12 cellular contexts compared by ENCODE assay signal in genomic region chr7:157279973-157280841, GRCh38. TPM values are rescaled to one million over a fixed set of nuclear protein-coding genes. Genes with fewer than 3 reads are reported as not detected.
DNase-seq lines count a peak whose midpoint lies in the region; ATAC-seq, FAIRE-seq and TF ChIP-seq lines count a peak whose summit lies in the region.
"Had no signal": no experiment of that assay in that cellular context is flagged by ENCODE, and none has a peak within 500 bp of the region (broad histone marks: within the 10 kb centered on the region; RNA-seq: fewer than 3 reads in every experiment).

No MANE protein-coding gene starts in this region.

- no peak overlapping the region for H2AFZ ChIP-seq in GM12878 (ENCODE audit: control insufficient read depth, low read depth, low read length)

- H3K79me2 ChIP-seq in GM12878 (ENCODE audit: control insufficient read depth, insufficient read depth, low read length) = no peaks in the 10 kb centered on the region

- no peak for FAIRE-seq in GM12878 (lab: Jason Lieb, UNC)

- no TSS peak for BruUV-seq in GM12878 (replicated peaks; lab: Mats Ljungman, UMichigan)

- TF ChIP-seq CTCF in GM20000 (IDR thresholded peaks at IDR 0.05; ENCODE audit: extremely low read depth, missing control alignments) = no peak
- TF ChIP-seq CTCF in GM12878 (IDR thresholded peaks at IDR 0.05 in 2 of 3, conservative IDR thresholded peaks at IDR 0.05 in 1 of 3; ENCODE audit: control insufficient read depth in 2 of 3, extremely low read depth in 1 of 3, insufficient read depth in 1 of 3, low read depth in 3 of 3, low read length in 3 of 3) = no peak
- no peak for TF ChIP-seq CTCF in left lung (IDR thresholded peaks at IDR 0.05)

- H3K4me3 ChIP-seq in GM12878 = no peak overlapping the region
- H3K4me3 ChIP-seq in left lung = peak overlapping the region; percentile 42 to 50
- peak overlapping the region in 4 of 5 donors; percentile 61 to 70 (median 62) for H3K4me3 ChIP-seq in subcutaneous abdominal adipose tissue (ENCODE audit: low read depth in 1 of 5, low read length in 5 of 5)
- H3K4me3 ChIP-seq: SK-N-MC had no signal

- H3K9ac ChIP-seq in GM12878 (ENCODE audit: control insufficient read depth, insufficient read depth, low read length) = no peak overlapping the region
- peak overlapping the region in 2 of 5 donors; percentile 43 to 68 for H3K9ac ChIP-seq in subcutaneous abdominal adipose tissue (ENCODE audit: low read length in 5 of 5)

- TF ChIP-seq RAD21 in GM12878 (IDR thresholded peaks at IDR 0.05; ENCODE audit: insufficient read depth, low read depth, low read length) = no peak

- WGBS in GM12878 (ENCODE audit: insufficient coverage, insufficient replicate concordance, low lambda C conversion rate, missing lambda C conversion rate) = 85% methylated on average over 25 of the region's 36 CpGs

- SMC1A ChIA-PET in GM12878 (lab: Charles Lee; ENCODE audit: uncharacterized antibody, unreplicated experiment) = no interaction called here

- ATAC-seq in GM12878 = no peak
- no peak for ATAC-seq in left lung

- RAD21 ChIA-PET in GM12878 (lab: Charles Lee; ENCODE audit: unreplicated experiment) = no interaction called here

- H3K9me3 ChIP-seq in GM12878 (replicated peaks; ENCODE audit: control insufficient read depth, insufficient read depth, low read length) (no peaks in the 10 kb centered on the region), left lung (peaks cover 0 to 5% of the 10 kb centered on the region in 2 donors), subcutaneous abdominal adipose tissue (ENCODE audit: control insufficient read depth in 5 of 5, low read length in 5 of 5) (peaks cover 2 to 14% (median 11%) of the 10 kb centered on the region in 5 donors)

- H3K4me1 ChIP-seq in GM12878 (ENCODE audit: control insufficient read depth, insufficient read depth, low read length) (no peaks in the 10 kb centered on the region), left lung (peaks cover 4 to 37% of the 10 kb centered on the region in 2 donors), subcutaneous abdominal adipose tissue (ENCODE audit: control insufficient read depth in 5 of 5, insufficient read depth in 5 of 5, low read length in 5 of 5) (peaks cover 1 to 32% (median 17%) of the 10 kb centered on the region in 5 donors)

- DNase-seq in GM20000 (ENCODE audit: low spot score) (peak; percentile 37), GM12878 (ENCODE audit: low read depth, low spot score) (no peak), left lung (peak; percentile 36 to 69), NCI-H2029 treated with DMSO at 0.1 percent for 48 hours (lab: John Stamatoyannopoulos, UW) (no peak), NOMO-1 (lab: John Stamatoyannopoulos, UW; ENCODE audit: unreplicated experiment in 2 of 2) (no peak)
- no peak for DNase-seq in activated naive CD4-positive, alpha-beta T cell treated with anti-CD3 and anti-CD28 coated beads, Interleukin-2, amount 50 U/mL, for 16 hours
- DNase-seq: activated CD4-positive, alpha-beta T cell treated with anti-CD3 and anti-CD28 coated beads for 4 hours; DND-41; MV-4-11; NCI-H524 treated with DMSO at 0.1 percent for 48 hours had no signal

- no peaks in the 10 kb centered on the region; a peak in 1 of 4 replicates for H3K27me3 ChIP-seq in GM12878 (replicated peaks in 1 of 2; ENCODE audit: control insufficient read depth in 2 of 2, insufficient read depth in 2 of 2, low read length in 1 of 2)
- H3K27me3 ChIP-seq in left lung = peaks cover 0 to 29% of the 10 kb centered on the region in 2 donors
- H3K27me3 ChIP-seq in subcutaneous abdominal adipose tissue (ENCODE audit: control insufficient read depth in 5 of 5, insufficient read depth in 4 of 5, low read length in 5 of 5) = no peaks in the 10 kb centered on the region

- H3K4me2 ChIP-seq in GM12878 (ENCODE audit: control insufficient read depth, insufficient read depth) = 0 out of 2 replicates have a peak overlapping the region, but pooled peaks have one; percentile 9

- POLR2A ChIA-PET in GM12878 (lab: Charles Lee) = no interaction called here

- H4K20me1 ChIP-seq in GM12878 (ENCODE audit: control insufficient read depth, insufficient read depth) = no peaks in the 10 kb centered on the region

- intact Hi-C loops in GM12878 (cut with micrococcal nuclease; ENCODE audit: unreplicated experiment) (no loop called here), left lung (cut with DNase I) (no loop called here)

- no peak for TF ChIP-seq EP300 in GM12878 (IDR thresholded peaks at IDR 0.05; ENCODE audit: borderline replicate concordance in 1 of 2, control insufficient read depth in 1 of 2, low read depth in 2 of 2, low read length in 2 of 2)

- CTCF ChIA-PET in GM12878 (lab: Yijun Ruan, JAX) = no interaction called here

- H3K27ac ChIP-seq in GM12878 (ENCODE audit: control insufficient read depth, insufficient read depth) = no peak overlapping the region
- no peak overlapping the region for H3K27ac ChIP-seq in left lung
- no peak overlapping the region for H3K27ac ChIP-seq in subcutaneous abdominal adipose tissue (ENCODE audit: low read depth, low read length)
- H3K27ac ChIP-seq: SK-N-MC had no signal

- no peak for TF ChIP-seq POLR2A in GM12878 (IDR thresholded peaks at IDR 0.05; ENCODE audit: low read depth, low read length)

- H3K36me3 ChIP-seq in GM12878 (ENCODE audit: control insufficient read depth in 2 of 2, insufficient read depth in 2 of 2, low read length in 1 of 2) = no peaks in the 10 kb centered on the region
- H3K36me3 ChIP-seq in left lung = no peaks in the 10 kb centered on the region
- H3K36me3 ChIP-seq in subcutaneous abdominal adipose tissue (ENCODE audit: control insufficient read depth in 5 of 5, insufficient read depth in 5 of 5, low read length in 5 of 5) = no peaks in the 10 kb centered on the region

- in situ Hi-C loops in GM12878 (cut with MboI) = no loop called here

TF ChIP-seq in GM12878, 131 proteins besides CTCF, POLR2A, EP300 and RAD21:
- TF ChIP-seq CEBPZ (IDR thresholded peaks at IDR 0.05; ENCODE audit: low read depth, low read length) (no peak), ZSCAN29 (IDR thresholded peaks at IDR 0.05) (no peak)
TF ChIP-seq in GM12878: peak in this region for 0.

RNA-seq across cellular contexts. Expression of gene DNAJB6, which starts 56.6 kb away (rescaled TPM):
- total RNA-seq in GM12878 (2013; cell fraction: nucleolus; rRNA removed) = 97.5 and 113 TPM in 2 replicates
- 34.5 and 42.0 TPM in 2 replicates for total RNA-seq in GM12878 (2014; rRNA removed)
- 51.7 and 53.6 TPM in 2 replicates for total RNA-seq in GM12878 (2014; rRNA removed; fragmentation: Illumina TruSeq; extraction: Trizol)
- 49.0 and 52.5 TPM in 2 replicates for total RNA-seq in GM12878 (2021)
- polyA plus RNA-seq in GM12878 (2011; ENCODE audit: low read depth) = 27.3 TPM
- 56.7 and 60.3 TPM in 2 replicates for polyA plus RNA-seq in GM12878 (2011; rRNA removed)
- polyA plus RNA-seq in GM12878 (2011; cell fraction: cytosol; rRNA removed) = 20.9 and 21.0 TPM in 2 replicates
- polyA plus RNA-seq in GM12878 (2011; cell fraction: nucleus; rRNA removed) = 43.3 and 59.8 TPM in 2 replicates
- 40.9 and 45.0 TPM in 2 replicates for polyA plus RNA-seq in GM12878 (2012)
- 66.0 and 66.9 TPM in 2 replicates for polyA plus RNA-seq in GM12878 (2014; fragmentation: Illumina TruSeq; extraction: Trizol)
- 10 to 100 TPM; 38.1 to 38.2 TPM for polyA plus RNA-seq in GM12878 (2014; fragmentation: Nextera tagmentation; extraction: Ambion mirVana)
- 46.7 and 48.4 TPM in 2 replicates for polyA plus RNA-seq in GM12878 (2014; rRNA removed)
- polyA plus RNA-seq in GM12878 (2016; fragmentation: Nextera tagmentation; extraction: Ambion mirVana) = 100 to 1,000 TPM; 107 to 117 TPM
- 19.4 and 24.1 TPM in 2 replicates for polyA minus RNA-seq in GM12878 (2011; rRNA and poly(A)+ RNA removed)
- 13.8 and 14.2 TPM in 2 replicates for polyA minus RNA-seq in GM12878 (2011; cell fraction: cytosol; rRNA and poly(A)+ RNA removed)
- polyA minus RNA-seq in GM12878 (2011; cell fraction: nucleus; rRNA and poly(A)+ RNA removed) = 18.9 and 38.2 TPM in 2 replicates
- 10 to 100 TPM; 76.6 to 98.0 TPM for total RNA-seq in left lung

Comparison
In these comparisons a context has a peak if more than half of its experiments do, and no peak if none do; other contexts are left out.
1. DNase-seq: peak in GM20000 (single experiment) and left lung (2 of 2); none in GM12878 (single experiment), activated naive CD4-positive, alpha-beta T cell treated with anti-CD3 and anti-CD28 coated beads, Interleukin-2, amount 50 U/mL, for 16 hours (single experiment), NCI-H2029 treated with DMSO at 0.1 percent for 48 hours (single experiment) and NOMO-1 (0 of 2).